Comparison of ENCODE assay signal across 9 cellular contexts in the genomic region with DNA sequence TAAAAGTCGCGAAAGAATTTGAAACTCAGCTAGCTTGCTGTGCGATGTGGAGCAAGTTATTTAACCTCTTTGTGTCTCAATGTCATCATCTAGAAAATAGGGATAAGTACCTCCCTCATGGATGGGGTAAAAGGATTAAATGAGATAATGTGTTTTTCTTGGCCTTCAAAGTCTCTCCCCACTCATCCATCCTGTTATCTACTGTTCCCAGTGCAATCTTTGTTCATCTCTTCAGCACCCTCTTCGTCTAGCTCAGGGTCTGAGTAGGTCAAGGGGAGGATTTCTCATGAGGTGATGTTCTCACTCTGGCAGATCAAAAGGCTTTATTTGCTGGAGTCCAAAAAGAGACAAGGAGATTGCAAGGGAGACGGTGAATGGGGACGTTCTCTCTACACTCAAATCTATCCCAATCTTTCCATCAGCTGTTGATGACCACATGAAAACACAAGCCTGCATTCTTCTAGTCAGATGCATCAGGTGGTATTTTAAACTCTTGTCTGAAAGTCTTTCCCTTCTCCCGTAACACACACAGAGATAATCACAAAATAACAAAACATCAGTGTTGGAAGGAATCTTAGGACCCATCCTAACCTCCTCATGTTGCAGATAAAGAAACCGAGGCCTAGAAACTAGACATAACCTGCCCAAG. TPM values are rescaled to one million over a fixed set of nuclear protein-coding genes. Genes with fewer than 3 reads are reported as not detected.
DNase-seq lines count a peak whose midpoint lies in the region; ATAC-seq and TF ChIP-seq lines count a peak whose summit lies in the region.
"Had no signal": no experiment of that assay in that cellular context is flagged by ENCODE, and none has a peak within 500 bp of the region (broad histone marks: within the 10 kb centered on the region; RNA-seq: fewer than 3 reads in every experiment).

No MANE protein-coding gene starts in this region.

- H3K79me2 ChIP-seq in OCI-LY1 (ENCODE audit: insufficient read depth, low read length) = peaks cover 53% of the 10 kb centered on the region

- CTCF ChIA-PET in CD4-positive, alpha-beta T cell (lab: Charles Lee) = interaction anchor here (1.2 kb wide), 1 partner anchor 18 kb away, joined by 8 read pairs; no protein-coding TSS in a partner anchor

- H3K36me3 ChIP-seq in OCI-LY1 (ENCODE audit: insufficient read depth, low read length) (peaks cover 9% of the 10 kb centered on the region; the same call in 1 of the 2 replicates), neuron (ENCODE audit: insufficient read depth, low read length) (peaks cover 7% of the 10 kb centered on the region)

- no peaks in the 10 kb centered on the region for H3F3A ChIP-seq in OCI-LY1 (ENCODE audit: insufficient read depth, low read length)

- no peaks in the 10 kb centered on the region for H3K9me3 ChIP-seq in CD4-positive, alpha-beta T cell (ENCODE audit: control insufficient read depth, low read length)
- no peaks in the 10 kb centered on the region for H3K9me3 ChIP-seq in OCI-LY1 (ENCODE audit: low read length)
- no peaks in the 10 kb centered on the region for H3K9me3 ChIP-seq in neuron (ENCODE audit: low read length)

- peaks cover 82% of the 10 kb centered on the region for H3K4me1 Mint-ChIP-seq in CD4-positive, alpha-beta T cell (ENCODE audit: low read depth)
- H3K4me1 Mint-ChIP-seq in endothelial cell (ENCODE audit: unreplicated experiment) = peaks cover 31% of the 10 kb centered on the region

- TF ChIP-seq CTCF in CD4-positive, alpha-beta T cell (IDR thresholded peaks at IDR 0.05) = no peak
- no peak for TF ChIP-seq CTCF in OCI-LY1 (IDR thresholded peaks at IDR 0.05; ENCODE audit: low read length)
- no peak for TF ChIP-seq CTCF in endothelial cell (IDR thresholded peaks at IDR 0.05; ENCODE audit: unreplicated experiment)

- intact Hi-C loops in CD4-positive, alpha-beta T cell (cut with DNase I, micrococcal nuclease) = loop anchor here (2.0 to 5.0 kb wide), 4 partner anchors 17 to 1059 kb away; a partner anchor contains a TSS

- no peaks in the 10 kb centered on the region for H3K9me3 Mint-ChIP-seq in CD4-positive, alpha-beta T cell
- no peaks in the 10 kb centered on the region for H3K9me3 Mint-ChIP-seq in endothelial cell (ENCODE audit: unreplicated experiment)

- no peak for DNase-seq in CD4-positive, alpha-beta T cell
- DNase-seq in endothelial cell (ENCODE audit: low spot score) = no peak
- no peak for DNase-seq in stimulated activated CD4-positive, alpha-beta T cell treated with anti-CD3 and anti-CD28 coated beads, Interleukin-2, amount 100 ng/mL, for 24 hours
- DNase-seq in HPDE6-E6E7 (ENCODE audit: extremely low spot score) = no peak
- DNase-seq in GM03348 (ENCODE audit: low spot score) = no peak
- DNase-seq: NCI-H187 treated with DMSO at 0.1 percent for 48 hours had no signal

- H4K20me1 ChIP-seq in OCI-LY1 (ENCODE audit: insufficient read depth, low read length) = no peaks in the 10 kb centered on the region

- H3K9ac ChIP-seq in OCI-LY1 (ENCODE audit: low read length) = peak overlapping the region; percentile 97

- no peaks in the 10 kb centered on the region for H3K27me3 Mint-ChIP-seq in CD4-positive, alpha-beta T cell
- H3K27me3 Mint-ChIP-seq in endothelial cell (ENCODE audit: unreplicated experiment) = peaks cover 4% of the 10 kb centered on the region

- H3K9me2 ChIP-seq in OCI-LY1 (ENCODE audit: low read depth, low read length) = no peaks in the 10 kb centered on the region

- H3K27me3 ChIP-seq in CD4-positive, alpha-beta T cell (ENCODE audit: control insufficient read depth, insufficient read depth, low read length) = no peaks in the 10 kb centered on the region
- no peaks in the 10 kb centered on the region for H3K27me3 ChIP-seq in OCI-LY1 (ENCODE audit: insufficient read depth, low read length)
- H3K27me3 ChIP-seq in neuron (ENCODE audit: insufficient read depth, low read length) = no peaks in the 10 kb centered on the region

- no peak for ATAC-seq in CD4-positive, alpha-beta T cell (ENCODE audit: poor library complexity)
- no peak for ATAC-seq in GM18502 (IDR thresholded peaks at IDR 0.05; ENCODE audit: poor library complexity, unreplicated experiment)

- H3K27ac ChIP-seq in CD4-positive, alpha-beta T cell (ENCODE audit: low read depth, low read length) = no peak overlapping the region
- no peak overlapping the region for H3K27ac ChIP-seq in OCI-LY1 (ENCODE audit: low read depth, low read length, poor library complexity, severe bottlenecking)

- H3K36me3 Mint-ChIP-seq in CD4-positive, alpha-beta T cell (ENCODE audit: low read depth) = peaks cover 31% of the 10 kb centered on the region
- H3K36me3 Mint-ChIP-seq in endothelial cell (ENCODE audit: low read depth, unreplicated experiment) = peaks cover 6% of the 10 kb centered on the region

- peak overlapping the region; percentile 98 for H3K4me3 ChIP-seq in OCI-LY1 (ENCODE audit: low read depth, low read length, poor library complexity, severe bottlenecking)
- H3K4me3 ChIP-seq in neuron (ENCODE audit: low read length) = peak overlapping the region; percentile 62

- peak overlapping the region; percentile 94 for H3K27ac Mint-ChIP-seq in CD4-positive, alpha-beta T cell
- no peak overlapping the region for H3K27ac Mint-ChIP-seq in endothelial cell (ENCODE audit: unreplicated experiment)

- H3K4me1 ChIP-seq in OCI-LY1 (ENCODE audit: insufficient read depth, low read length, severe bottlenecking) = peaks cover 63% of the 10 kb centered on the region
- peaks cover 13% of the 10 kb centered on the region for H3K4me1 ChIP-seq in neuron (ENCODE audit: insufficient read depth, low read length)

- H3K4me3 Mint-ChIP-seq in CD4-positive, alpha-beta T cell = peak overlapping the region; percentile 95
- H3K4me3 Mint-ChIP-seq in endothelial cell (ENCODE audit: unreplicated experiment) = peak overlapping the region; percentile 99

- peak overlapping the region; percentile 98 for H3K4me2 ChIP-seq in OCI-LY1 (ENCODE audit: low read length)

- H2AFZ ChIP-seq in OCI-LY1 (ENCODE audit: low read length) (no peak overlapping the region), neuron (ENCODE audit: low read depth, low read length) (no peak overlapping the region)

- POLR2A ChIA-PET in CD4-positive, alpha-beta T cell (lab: Charles Lee) = interaction anchor here (0.9 to 5.0 kb wide), 3 partner anchors 12 to 169 kb away, joined by 3 to 70 read pairs (median 3); a partner anchor contains a TSS

RNA-seq across cellular contexts. Expression of a gene that starts 1.3 kb away (rescaled TPM):
- 10 to 100 TPM in 1 of 2 experiments, 1 to 10 TPM in 1; 8.4 to 10.2 TPM for total RNA-seq in CD4-positive, alpha-beta T cell
- 35.7 TPM for total RNA-seq in endothelial cell (ENCODE audit: unreplicated experiment)

RNA-seq across cellular contexts. Expression of a gene that starts 12.5 kb away (rescaled TPM):
- total RNA-seq in CD4-positive, alpha-beta T cell = 10 to 100 TPM; 10.5 to 12.3 TPM
- 86.0 TPM for total RNA-seq in endothelial cell (ENCODE audit: unreplicated experiment)
